ENCODE assay signal across 11 cellular contexts in the genomic region with DNA sequence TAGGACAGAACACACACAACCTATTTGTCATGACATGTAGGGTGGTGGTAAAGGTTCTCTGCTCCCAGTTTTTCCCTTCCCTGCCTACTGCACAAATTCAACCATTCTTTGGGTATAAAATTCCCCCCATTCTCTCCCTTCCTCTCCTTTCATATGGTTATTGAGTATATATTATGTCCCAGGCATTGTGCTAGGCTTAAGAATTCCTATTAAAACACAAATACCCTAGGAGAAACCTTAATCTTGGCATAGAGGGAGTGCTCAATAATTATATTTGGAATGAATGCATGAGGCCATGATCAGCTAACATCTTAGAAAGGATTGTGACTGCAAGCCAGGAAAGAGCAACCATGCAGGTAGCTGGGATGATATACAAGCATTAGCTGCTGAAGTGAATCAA.
DNase-seq lines count a peak whose midpoint lies in the region; ATAC-seq and TF ChIP-seq lines count a peak whose summit lies in the region.
"Had no signal": no experiment of that assay in that cellular context is flagged by ENCODE, and none has a peak within 500 bp of the region (broad histone marks: within the 10 kb centered on the region; RNA-seq: fewer than 3 reads in every experiment).

No MANE protein-coding gene starts in this region.

- H3K27ac Mint-ChIP-seq in activated naive CD8-positive, alpha-beta T cell, result peak overlapping the region; percentile 46
- no peak overlapping the region for H3K27ac Mint-ChIP-seq in activated naive CD8-positive, alpha-beta T cell treated with anti-CD3 and anti-CD28 coated beads, Interleukin-2, amount 50 U/mL, for 24 hours
- H3K27ac Mint-ChIP-seq in CD8-positive, alpha-beta T cell, result peak overlapping the region; percentile 12
- peak overlapping the region in 7 of 9 donors; percentile 25 to 83 (median 51) for H3K27ac Mint-ChIP-seq in naive thymus-derived CD4-positive, alpha-beta T cell
- H3K27ac Mint-ChIP-seq in progenitor cell of endocrine pancreas, result no peak overlapping the region

- H3K27me3 ChIP-seq in CD8-positive, alpha-beta T cell (ENCODE audit: insufficient read depth, low read length), result no peaks in the 10 kb centered on the region
- no peaks in the 10 kb centered on the region for H3K27me3 ChIP-seq in naive thymus-derived CD4-positive, alpha-beta T cell (ENCODE audit: control insufficient read depth in 2 of 2, insufficient read depth in 2 of 2, low read length in 2 of 2)

- H3K9me3 Mint-ChIP-seq in activated naive CD8-positive, alpha-beta T cell (ENCODE audit: low read depth), result no peaks in the 10 kb centered on the region
- no peaks in the 10 kb centered on the region for H3K9me3 Mint-ChIP-seq in activated naive CD8-positive, alpha-beta T cell treated with anti-CD3 and anti-CD28 coated beads, Interleukin-2, amount 50 U/mL, for 24 hours
- no peaks in the 10 kb centered on the region for H3K9me3 Mint-ChIP-seq in CD8-positive, alpha-beta T cell
- H3K9me3 Mint-ChIP-seq in naive thymus-derived CD4-positive, alpha-beta T cell, result peaks cover 0 to 2% (median 0%) of the 10 kb centered on the region in 11 donors
- H3K9me3 Mint-ChIP-seq in progenitor cell of endocrine pancreas (ENCODE audit: low read depth), result peaks cover 3% of the 10 kb centered on the region
- H3K9me3 Mint-ChIP-seq: CD14-positive monocyte had no signal

- H3K4me1 ChIP-seq in CD8-positive, alpha-beta T cell (ENCODE audit: insufficient read depth, low read length), result peaks cover 5% of the 10 kb centered on the region
- H3K4me1 ChIP-seq in naive thymus-derived CD4-positive, alpha-beta T cell (ENCODE audit: control insufficient read depth in 2 of 2, insufficient read depth in 2 of 2, low read length in 2 of 2), result peaks cover 0 to 8% of the 10 kb centered on the region in 2 donors
- H3K4me1 ChIP-seq: A549 had no signal

- no peaks in the 10 kb centered on the region for H3K9me3 ChIP-seq in CD8-positive, alpha-beta T cell (ENCODE audit: low read length)
- H3K9me3 ChIP-seq in naive thymus-derived CD4-positive, alpha-beta T cell (ENCODE audit: control insufficient read depth in 2 of 3, low read length in 3 of 3), result no peaks in the 10 kb centered on the region
- H3K9me3 ChIP-seq: A549 had no signal

- ATAC-seq in activated naive CD8-positive, alpha-beta T cell treated with anti-CD3 and anti-CD28 coated beads, Interleukin-2, amount 50 U/mL, for 24 hours, result no peak
- no peak for ATAC-seq in CD8-positive, alpha-beta T cell
- ATAC-seq in naive thymus-derived CD4-positive, alpha-beta T cell, result no peak
- ATAC-seq: A549 had no signal

- H3K4me3 ChIP-seq in CD8-positive, alpha-beta T cell (ENCODE audit: low read depth, low read length), result no peak overlapping the region
- no peak overlapping the region for H3K4me3 ChIP-seq in naive thymus-derived CD4-positive, alpha-beta T cell (ENCODE audit: low read length)
- H3K4me3 ChIP-seq: A549 had no signal

- POLR2A ChIA-PET in CD8-positive, alpha-beta T cell (lab: Charles Lee), result no interaction called here
- POLR2A ChIA-PET in naive thymus-derived CD4-positive, alpha-beta T cell (lab: Charles Lee), result no interaction called here

- no peak for DNase-seq in activated naive CD8-positive, alpha-beta T cell treated with anti-CD3 and anti-CD28 coated beads, Interleukin-2, amount 50 U/mL, for 24 hours
- DNase-seq in CD8-positive, alpha-beta T cell, result no peak
- DNase-seq in naive thymus-derived CD4-positive, alpha-beta T cell, result no peak
- DNase-seq in NCI-H1930 (lab: John Stamatoyannopoulos, UW), result no peak
- no peak for DNase-seq in NCI-H2196 treated with DMSO at 0.1 percent for 48 hours (lab: John Stamatoyannopoulos, UW; ENCODE audit: unreplicated experiment)
- DNase-seq in progenitor cell of endocrine pancreas (ENCODE audit: low spot score, unreplicated experiment), result no peak
- DNase-seq: Calu3, DMS 273 treated with DMSO at 0.1 percent for 48 hours had no signal

- CTCF ChIA-PET in CD8-positive, alpha-beta T cell (lab: Charles Lee), result interaction anchor here (2.4 kb wide), 1 partner anchor 350 kb away, joined by 6 read pairs; no protein-coding TSS in a partner anchor
- CTCF ChIA-PET in naive thymus-derived CD4-positive, alpha-beta T cell (lab: Charles Lee), result no interaction called here

- no peak for TF ChIP-seq CTCF in CD8-positive, alpha-beta T cell (IDR thresholded peaks at IDR 0.05)
- TF ChIP-seq CTCF in progenitor cell of endocrine pancreas (IDR thresholded peaks at IDR 0.05; ENCODE audit: unreplicated experiment), result no peak

- no peaks in the 10 kb centered on the region for H3K36me3 ChIP-seq in CD8-positive, alpha-beta T cell (ENCODE audit: insufficient read depth, low read length)
- no peaks in the 10 kb centered on the region for H3K36me3 ChIP-seq in naive thymus-derived CD4-positive, alpha-beta T cell (ENCODE audit: control insufficient read depth in 2 of 3, insufficient read depth in 3 of 3, low read length in 3 of 3)

- H3K4me1 Mint-ChIP-seq in activated naive CD8-positive, alpha-beta T cell (ENCODE audit: low read depth), result peaks cover 42% of the 10 kb centered on the region
- H3K4me1 Mint-ChIP-seq in activated naive CD8-positive, alpha-beta T cell treated with anti-CD3 and anti-CD28 coated beads, Interleukin-2, amount 50 U/mL, for 24 hours, result peaks cover 31% of the 10 kb centered on the region
- peaks cover 39% of the 10 kb centered on the region for H3K4me1 Mint-ChIP-seq in CD8-positive, alpha-beta T cell (ENCODE audit: low read depth)
- peaks cover 8 to 85% (median 75%) of the 10 kb centered on the region in 7 donors for H3K4me1 Mint-ChIP-seq in naive thymus-derived CD4-positive, alpha-beta T cell
- peaks cover 34% of the 10 kb centered on the region for H3K4me1 Mint-ChIP-seq in progenitor cell of endocrine pancreas (ENCODE audit: low read depth)

- no peak overlapping the region for H3K27ac ChIP-seq in CD8-positive, alpha-beta T cell (ENCODE audit: low read depth, low read length)
- no peak overlapping the region for H3K27ac ChIP-seq in naive thymus-derived CD4-positive, alpha-beta T cell (ENCODE audit: low read depth, low read length)
- H3K27ac ChIP-seq: A549 had no signal

- intact Hi-C loops in CD8-positive, alpha-beta T cell (cut with DNase I, micrococcal nuclease), result no loop called here
- intact Hi-C loops in naive thymus-derived CD4-positive, alpha-beta T cell (cut with micrococcal nuclease), result no loop called here

- peaks cover 21% of the 10 kb centered on the region for H3K36me3 Mint-ChIP-seq in activated naive CD8-positive, alpha-beta T cell
- peaks cover 18% of the 10 kb centered on the region for H3K36me3 Mint-ChIP-seq in activated naive CD8-positive, alpha-beta T cell treated with anti-CD3 and anti-CD28 coated beads, Interleukin-2, amount 50 U/mL, for 24 hours (ENCODE audit: low read depth)
- H3K36me3 Mint-ChIP-seq in CD8-positive, alpha-beta T cell, result peaks cover 35% of the 10 kb centered on the region
- peaks cover 0 to 46% (median 25%) of the 10 kb centered on the region in 5 donors for H3K36me3 Mint-ChIP-seq in naive thymus-derived CD4-positive, alpha-beta T cell
- H3K36me3 Mint-ChIP-seq in progenitor cell of endocrine pancreas (ENCODE audit: insufficient read depth), result peaks cover 10% of the 10 kb centered on the region
- H3K36me3 Mint-ChIP-seq: CD14-positive monocyte had no signal

- no peak overlapping the region for H3K4me3 Mint-ChIP-seq in activated naive CD8-positive, alpha-beta T cell
- H3K4me3 Mint-ChIP-seq in activated naive CD8-positive, alpha-beta T cell treated with anti-CD3 and anti-CD28 coated beads, Interleukin-2, amount 50 U/mL, for 24 hours, result no peak overlapping the region
- H3K4me3 Mint-ChIP-seq in CD8-positive, alpha-beta T cell, result no peak overlapping the region
- H3K4me3 Mint-ChIP-seq in naive thymus-derived CD4-positive, alpha-beta T cell, result peak overlapping the region in 1 of 10 donors; percentile 25
- no peak overlapping the region for H3K4me3 Mint-ChIP-seq in progenitor cell of endocrine pancreas (ENCODE audit: low read depth)
- H3K4me3 Mint-ChIP-seq: CD14-positive monocyte had no signal

- no peaks in the 10 kb centered on the region for H3K27me3 Mint-ChIP-seq in activated naive CD8-positive, alpha-beta T cell
- no peaks in the 10 kb centered on the region for H3K27me3 Mint-ChIP-seq in activated naive CD8-positive, alpha-beta T cell treated with anti-CD3 and anti-CD28 coated beads, Interleukin-2, amount 50 U/mL, for 24 hours
- H3K27me3 Mint-ChIP-seq in CD8-positive, alpha-beta T cell (ENCODE audit: low read depth), result no peaks in the 10 kb centered on the region
- no peaks in the 10 kb centered on the region for H3K27me3 Mint-ChIP-seq in naive thymus-derived CD4-positive, alpha-beta T cell
- H3K27me3 Mint-ChIP-seq in progenitor cell of endocrine pancreas, result no peaks in the 10 kb centered on the region

Comparison
In these comparisons a context has a peak if more than half of its experiments do, and no peak if none do; other contexts are left out.
1. H3K27ac Mint-ChIP-seq: peak in activated naive CD8-positive, alpha-beta T cell (single experiment), CD8-positive, alpha-beta T cell (single experiment) and naive thymus-derived CD4-positive, alpha-beta T cell (7 of 9); none in activated naive CD8-positive, alpha-beta T cell treated with anti-CD3 and anti-CD28 coated beads, Interleukin-2, amount 50 U/mL, for 24 hours (single experiment) and progenitor cell of endocrine pancreas (single experiment).